20 cellular contexts compared by ENCODE assay signal in genomic region chr17:61388561-61389356, GRCh38. TPM values are rescaled to one million over a fixed set of nuclear protein-coding genes. Genes with fewer than 3 reads are reported as not detected.
"Had no signal": no experiment of that assay in that cellular context is flagged by ENCODE, and none has a peak within 500 bp of the region (broad histone marks: within the 10 kb centered on the region; RNA-seq: fewer than 3 reads in every experiment).

No MANE protein-coding gene starts in this region.

- DNase-seq: activated CD4-positive, alpha-beta T cell treated with anti-CD3 and anti-CD28 coated beads for 1 hour; activated CD8-positive, alpha-beta memory T cell treated with anti-CD3 and anti-CD28 coated beads for 24 hours; activated CD8-positive, alpha-beta memory T cell treated with anti-CD3 and anti-CD28 coated beads, Interleukin-2, amount 50 U/mL, for 48 hours; activated gamma-delta T cell; activated T-cell treated with anti-CD3 and anti-CD28 coated beads, Interleukin-2, amount 50 U/mL, for 72 hours; amniotic stem cell; body of pancreas; central memory CD4-positive, alpha-beta T cell; dorsolateral prefrontal cortex; foreskin keratinocyte; mammary epithelial cell; spleen; thyroid gland; WERI-Rb-1 had no signal

- H3K4me3 Mint-ChIP-seq: activated naive CD8-positive, alpha-beta T cell; activated T-cell treated with anti-CD3 and anti-CD28 coated beads, Interleukin-2, amount 50 U/mL, for 72 hours had no signal

- H3K4me1 ChIP-seq: foreskin keratinocyte had no signal

- FAIRE-seq: colon, keratinocyte, pancreas had no signal

- H3K27ac ChIP-seq: body of pancreas, foreskin keratinocyte, pancreas, thyroid gland had no signal

- ATAC-seq: body of pancreas had no signal

- H3K9me3 ChIP-seq: body of pancreas, pancreas, spleen, thyroid gland had no signal

- H3K27me3 ChIP-seq: body of pancreas, dorsolateral prefrontal cortex, pancreas, thyroid gland had no signal

- H3K4me3 ChIP-seq: body of pancreas, pancreas, spleen, thyroid gland had no signal

- H3K27ac Mint-ChIP-seq: activated naive CD8-positive, alpha-beta T cell; activated T-cell treated with anti-CD3 and anti-CD28 coated beads, Interleukin-2, amount 50 U/mL, for 72 hours had no signal

- H3K36me3 ChIP-seq: pancreas, thyroid gland, WERI-Rb-1 had no signal

- H3K9me3 Mint-ChIP-seq: activated T-cell treated with anti-CD3 and anti-CD28 coated beads, Interleukin-2, amount 50 U/mL, for 72 hours had no signal

RNA-seq across cellular contexts. Expression of gene TBX2, which starts 10.9 kb away (rescaled TPM):
- total RNA-seq: foreskin keratinocyte; pulmonary artery endothelial cell; T-helper 2 cell treated with Interferon-gamma antibody and Interleukin-4, amounts not matched to agents 100 ng/mL and 5 ng/mL, for 36 hours had no signal
- polyA plus RNA-seq: foreskin keratinocyte, keratinocyte, mammary epithelial cell had no signal
